Comparison of ENCODE assay signal across 7 cellular contexts in genomic region chr6:86832686-86833085, GRCh38.
"Had no signal": no experiment of that assay in that cellular context is flagged by ENCODE, and none has a peak within 500 bp of the region (broad histone marks: within the 10 kb centered on the region; RNA-seq: fewer than 3 reads in every experiment).

No MANE protein-coding gene starts in this region.

- FAIRE-seq: HTR-8/SVneo, K562 had no signal

- H3K4me3 ChIP-seq: K562 had no signal

- H3K27ac ChIP-seq: HL-60, KMS-11 had no signal

- H3K4me2 ChIP-seq: KMS-11 had no signal

- H3K9ac ChIP-seq: KMS-11 had no signal

- ATAC-seq: K562 had no signal

- DNase-seq: IMR-90, KBM-7, KG1 had no signal
